13 cellular contexts compared by ENCODE assay signal in genomic region chr7:39507866-39508551, GRCh38. TPM values are rescaled to one million over a fixed set of nuclear protein-coding genes. Genes with fewer than 3 reads are reported as not detected.
DNase-seq lines count a peak whose midpoint lies in the region; ATAC-seq, FAIRE-seq and TF ChIP-seq lines count a peak whose summit lies in the region.
"Had no signal": no experiment of that assay in that cellular context is flagged by ENCODE, and none has a peak within 500 bp of the region (broad histone marks: within the 10 kb centered on the region; RNA-seq: fewer than 3 reads in every experiment).

No MANE protein-coding gene starts in this region.

- FAIRE-seq in GM12892 (lab: Jason Lieb, UNC) (peak; percentile 64), HepG2 (lab: Jason Lieb, UNC) (no peak)

- H3K4me1 ChIP-seq in mesendoderm (ENCODE audit: control insufficient read depth, low read depth, low read length) (peaks cover 2% of the 10 kb centered on the region), HepG2 (ENCODE audit: insufficient read depth, low read length) (no peaks in the 10 kb centered on the region)
- H3K4me1 ChIP-seq: heart left ventricle had no signal

- H2BK15ac ChIP-seq in mesendoderm (replicated peaks; ENCODE audit: low read depth) = no peak overlapping the region

- no peak overlapping the region for H3K4ac ChIP-seq in mesendoderm (ENCODE audit: low read depth, low read length)

- H3K79me1 ChIP-seq in mesendoderm (ENCODE audit: low read length) = no peaks in the 10 kb centered on the region

- H3K18ac ChIP-seq in mesendoderm (ENCODE audit: low read length) = no peak overlapping the region

- H2BK5ac ChIP-seq in mesendoderm (ENCODE audit: low read length) = no peak overlapping the region

- TF ChIP-seq EP300 in HepG2 (IDR thresholded peaks at IDR 0.05; ENCODE audit: low read depth in 2 of 2, low read length in 2 of 2) = no peak
- TF ChIP-seq EP300 in HepG2 (CRISPR knock-in tag; IDR thresholded peaks at IDR 0.05; ENCODE audit: borderline replicate concordance) = no peak

- H3K56ac ChIP-seq in mesendoderm (ENCODE audit: low read length) = no peak overlapping the region

- intact Hi-C loops in HepG2 (cut with micrococcal nuclease; ENCODE audit: unreplicated experiment) = no loop called here

- H3K79me2 ChIP-seq in mesendoderm (ENCODE audit: control insufficient read depth, insufficient read depth, low read length) (no peaks in the 10 kb centered on the region), HepG2 (ENCODE audit: insufficient read depth, low read length) (no peaks in the 10 kb centered on the region)

- no peak for TF ChIP-seq POLR2A in GM12892 (IDR thresholded peaks at IDR 0.05; ENCODE audit: low read depth, low read length)
- TF ChIP-seq POLR2A in HepG2 (IDR thresholded peaks at IDR 0.05; ENCODE audit: insufficient read depth in 1 of 2, low read depth in 2 of 2, low read length in 2 of 2) = no peak

- no peaks in the 10 kb centered on the region for H3K36me3 ChIP-seq in mesendoderm (ENCODE audit: control insufficient read depth, insufficient read depth, low read length)
- H3K36me3 ChIP-seq in HepG2 (replicated peaks in 1 of 2; ENCODE audit: control insufficient read depth in 1 of 2, insufficient read depth in 2 of 2, low read length in 2 of 2) = no peaks in the 10 kb centered on the region
- H3K36me3 ChIP-seq: heart left ventricle had no signal

- H2BK120ac ChIP-seq in mesendoderm (ENCODE audit: low read depth, low read length) = no peak overlapping the region

- in situ Hi-C loops in HepG2 (cut with HindIII; ENCODE audit: extremely low pct_ligation_motif_present, low pct_unique_long_range_greater_than_20kb) = no loop called here

- H3K27me3 ChIP-seq in mesendoderm (ENCODE audit: insufficient read depth, low read length, poor library complexity) (no peaks in the 10 kb centered on the region), HepG2 (ENCODE audit: control insufficient read depth in 1 of 2, insufficient read depth in 2 of 2, low read length in 2 of 2) (no peaks in the 10 kb centered on the region)
- H3K27me3 ChIP-seq: heart left ventricle had no signal

- H4K8ac ChIP-seq in mesendoderm (ENCODE audit: low read depth, low read length) = no peak overlapping the region

- no peak overlapping the region for H2AFZ ChIP-seq in HepG2 (ENCODE audit: low read length)

- H4K5ac ChIP-seq in mesendoderm (ENCODE audit: low read length) = no peak overlapping the region

- no peak overlapping the region for H3K4me3 ChIP-seq in foreskin fibroblast (ENCODE audit: low read depth in 1 of 2, low read length in 2 of 2)
- H3K4me3 ChIP-seq in mesendoderm (ENCODE audit: low read length) = no peak overlapping the region
- H3K4me3 ChIP-seq in HepG2 (replicated peaks in 1 of 3; ENCODE audit: insufficient read depth in 1 of 3, low read depth in 2 of 3, low read length in 3 of 3) = no peak overlapping the region
- H3K4me3 ChIP-seq: heart left ventricle, skin epidermis had no signal

- POLR2A ChIA-PET in HepG2 (lab: Yijun Ruan, JAX) = no interaction called here

- peak; percentile 82 for ATAC-seq in GM21576 (IDR thresholded peaks at IDR 0.05; ENCODE audit: unreplicated experiment)
- ATAC-seq in HepG2 = no peak

- BruUV-seq in HepG2 (replicated peaks; lab: Mats Ljungman, UMichigan) = no TSS peak

- H3K23ac ChIP-seq in mesendoderm (ENCODE audit: low read length) = no peak overlapping the region

- CTCF ChIA-PET in HepG2 (lab: Yijun Ruan, JAX; ENCODE audit: low intra/inter-chr PET ratio, low total read pairs) = no interaction called here

- TF ChIP-seq CTCF in foreskin fibroblast (IDR thresholded peaks at IDR 0.05; ENCODE audit: low read depth, low read length) (no peak), HepG2 (CRISPR knock-in tag; IDR thresholded peaks at IDR 0.05) (no peak)

- no peak overlapping the region for H3K27ac ChIP-seq in mesendoderm (ENCODE audit: low read depth, low read length)
- H3K27ac ChIP-seq in HepG2 (ENCODE audit: extremely low read length, insufficient read depth, low read length) = no peak overlapping the region
- H3K27ac ChIP-seq: heart left ventricle, skin epidermis had no signal

- no peak overlapping the region for H2AK5ac ChIP-seq in mesendoderm (ENCODE audit: low read length)

- TF ChIP-seq RAD21 in HepG2 (CRISPR knock-in tag; IDR thresholded peaks at IDR 0.05) = no peak

- H3K9me3 ChIP-seq in HepG2 (ENCODE audit: low read length) = no peaks in the 10 kb centered on the region
- H3K9me3 ChIP-seq: heart left ventricle had no signal

- no peak for DNase-seq in GM12892 (ENCODE audit: insufficient read length)
- DNase-seq in NCI-H1092 treated with DMSO at 0.1 percent for 48 hours (lab: John Stamatoyannopoulos, UW) = peak; percentile 86
- DNase-seq in foreskin fibroblast = peak; percentile 1 to 55
- DNase-seq in cortex of kidney (lab: John Stamatoyannopoulos, UW) = no peak
- DNase-seq in mesendoderm = no peak
- no peak for DNase-seq in mesenteric fat pad (ENCODE audit: low spot score)
- no peak for DNase-seq in HepG2 (ENCODE audit: low spot score)
- DNase-seq: activated naive CD8-positive, alpha-beta T cell treated with anti-CD3 and anti-CD28 coated beads for 36 hours; dermis blood vessel endothelial cell; stimulated activated naive CD4-positive, alpha-beta T cell treated with Interleukin-2 at 50 U/mL for 16 hours had no signal

- WGBS in mesendoderm (ENCODE audit: extremely low coverage, insufficient coverage, low lambda C conversion rate) = no CpG with 5 or more reads among the region's 8 CpGs
- 24% methylated on average over 7 of the region's 8 CpGs for WGBS in HepG2 (ENCODE audit: low lambda C conversion rate)

- H3K4me2 ChIP-seq in mesendoderm (ENCODE audit: low read length) (no peak overlapping the region), HepG2 (ENCODE audit: low read depth, low read length) (no peak overlapping the region)

- no peaks in the 10 kb centered on the region for H4K20me1 ChIP-seq in HepG2 (ENCODE audit: insufficient read depth, low read length)

- H3K9ac ChIP-seq in mesendoderm (ENCODE audit: low read length) (no peak overlapping the region), HepG2 (ENCODE audit: insufficient read depth, low read depth, low read length) (no peak overlapping the region)

TF ChIP-seq in HepG2, 621 proteins besides CTCF, POLR2A, EP300 and RAD21 (continues in another document):
- no peak for TF ChIP-seq ATF6 (CRISPR knock-in tag; conservative IDR thresholded peaks at IDR 0.05)
- no peak for TF ChIP-seq AGO2 (optimal IDR thresholded peaks at IDR 0.05; ENCODE audit: low read depth, low read length)
- TF ChIP-seq HNF1B (CRISPR knock-in tag; IDR thresholded peaks at IDR 0.05) = no peak
- no peak for TF ChIP-seq TOE1 (CRISPR knock-in tag; IDR thresholded peaks at IDR 0.05)

RNA-seq across cellular contexts. Expression of gene YAE1, which starts 58.2 kb away (rescaled TPM):
- polyA plus RNA-seq in GM12892 (2012; ENCODE audit: missing spikeins) = 18.9 TPM
- polyA plus RNA-seq in mesendoderm (2013, experiment 1 of 2) = 39.6 TPM
- 39.2 TPM for polyA plus RNA-seq in mesendoderm (2013, experiment 2 of 2)
- total RNA-seq in mesenteric fat pad (13.9 TPM), HepG2 (2016; rRNA removed; fragmentation: Illumina TruSeq; extraction: Trizol) (28.3 and 32.9 TPM in 2 replicates)
- 12.5 and 12.7 TPM in 2 replicates for total RNA-seq in HepG2 (2016; cell fraction: cytosol; rRNA removed; fragmentation: Illumina TruSeq; extraction: Trizol; ENCODE audit: low read depth)
- 30.7 and 33.3 TPM in 2 replicates for total RNA-seq in HepG2 (2016; cell fraction: insoluble cytoplasmic fraction; rRNA removed; fragmentation: Illumina TruSeq; extraction: Trizol)
- total RNA-seq in HepG2 (2016; cell fraction: membrane; rRNA removed; fragmentation: Illumina TruSeq; extraction: Trizol) = 14.6 and 15.8 TPM in 2 replicates
- total RNA-seq in HepG2 (2016; cell fraction: nucleus; rRNA removed; fragmentation: Illumina TruSeq; extraction: Trizol) = 30.1 and 33.7 TPM in 2 replicates
- polyA plus RNA-seq in HepG2 (2011; rRNA removed) = 16.8 and 18.7 TPM in 2 replicates
- 8.3 and 14.2 TPM in 2 replicates for polyA plus RNA-seq in HepG2 (2011; cell fraction: cytosol; rRNA removed)
- polyA plus RNA-seq in HepG2 (2011; cell fraction: nucleus; rRNA removed) = 9.4 and 16.5 TPM in 2 replicates
- 18.1 and 23.0 TPM in 2 replicates for polyA plus RNA-seq in HepG2 (2012)
- 5.8 and 6.2 TPM in 2 replicates for polyA plus RNA-seq in HepG2 (2016; cell fraction: cytosol; fragmentation: Illumina TruSeq; extraction: Trizol; ENCODE audit: low read depth)
- polyA plus RNA-seq in HepG2 (2016; cell fraction: insoluble cytoplasmic fraction; fragmentation: Illumina TruSeq; extraction: Trizol; ENCODE audit: low read depth) = 34.8 and 35.3 TPM in 2 replicates
- 6.6 and 7.4 TPM in 2 replicates for polyA plus RNA-seq in HepG2 (2016; cell fraction: membrane; fragmentation: Illumina TruSeq; extraction: Trizol; ENCODE audit: low read depth)
- 38.2 and 38.8 TPM in 2 replicates for polyA plus RNA-seq in HepG2 (2016; cell fraction: nucleus; fragmentation: Illumina TruSeq; extraction: Trizol; ENCODE audit: insufficient read depth, low read depth)
- 3.7 and 5.4 TPM in 2 replicates for polyA minus RNA-seq in HepG2 (2011; rRNA and poly(A)+ RNA removed; ENCODE audit: low replicate concordance)
- polyA minus RNA-seq in HepG2 (2011; cell fraction: cytosol; rRNA and poly(A)+ RNA removed) = 6.5 and 12.1 TPM in 2 replicates
- polyA minus RNA-seq in HepG2 (2011; cell fraction: nucleus; rRNA and poly(A)+ RNA removed) = 50.2 and 64.5 TPM in 2 replicates

Comparison
In these comparisons a context has a peak if more than half of its experiments do, and no peak if none do; other contexts are left out.
1. DNase-seq: peak in NCI-H1092 treated with DMSO at 0.1 percent for 48 hours (single experiment) and foreskin fibroblast (2 of 2); none in GM12892 (single experiment), cortex of kidney (single experiment), mesendoderm (single experiment), mesenteric fat pad (single experiment) and HepG2 (single experiment).